11 cellular contexts compared by ENCODE assay signal in genomic region chr11:59199546-59200420, GRCh38. TPM values are rescaled to one million over a fixed set of nuclear protein-coding genes. Genes with fewer than 3 reads are reported as not detected.
DNase-seq lines count a peak whose midpoint lies in the region; ATAC-seq and TF ChIP-seq lines count a peak whose summit lies in the region.
"Had no signal": no experiment of that assay in that cellular context is flagged by ENCODE, and none has a peak within 500 bp of the region (broad histone marks: within the 10 kb centered on the region; RNA-seq: fewer than 3 reads in every experiment).

No MANE protein-coding gene starts in this region.

- H3K27me3 ChIP-seq in CD8-positive, alpha-beta T cell (ENCODE audit: insufficient read depth, low read length) = no peaks in the 10 kb centered on the region

- ATAC-seq in CD8-positive, alpha-beta T cell = peak; percentile 56
- ATAC-seq in GM19023 (IDR thresholded peaks at IDR 0.05; ENCODE audit: unreplicated experiment) (peak; percentile 68), HG03060 (IDR thresholded peaks at IDR 0.05; ENCODE audit: low read depth, unreplicated experiment) (peak; percentile 49)

- TF ChIP-seq CTCF in CD8-positive, alpha-beta T cell (IDR thresholded peaks at IDR 0.05) = no peak
- no peak for TF ChIP-seq CTCF in chondrocyte (IDR thresholded peaks at IDR 0.05)
- TF ChIP-seq CTCF in Calu3 (IDR thresholded peaks at IDR 0.05; ENCODE audit: unreplicated experiment) = no peak

- H3K9me3 ChIP-seq in CD8-positive, alpha-beta T cell (ENCODE audit: low read length) = no peaks in the 10 kb centered on the region
- H3K9me3 ChIP-seq: prostate gland had no signal

- no peak overlapping the region for H3K27ac Mint-ChIP-seq in CD8-positive, alpha-beta T cell
- H3K27ac Mint-ChIP-seq in chondrocyte (ENCODE audit: unreplicated experiment) (peak overlapping the region; percentile 74), Calu3 (ENCODE audit: unreplicated experiment) (no peak overlapping the region)

- no peaks in the 10 kb centered on the region for H3K9me3 Mint-ChIP-seq in CD8-positive, alpha-beta T cell
- no peaks in the 10 kb centered on the region for H3K9me3 Mint-ChIP-seq in chondrocyte (ENCODE audit: low read depth)
- no peaks in the 10 kb centered on the region for H3K9me3 Mint-ChIP-seq in Calu3 (ENCODE audit: low read depth, unreplicated experiment)

- peaks cover 6% of the 10 kb centered on the region for H3K4me1 Mint-ChIP-seq in CD8-positive, alpha-beta T cell (ENCODE audit: low read depth)
- H3K4me1 Mint-ChIP-seq in chondrocyte (ENCODE audit: low read depth) (peaks cover 41% of the 10 kb centered on the region), Calu3 (ENCODE audit: low read depth, unreplicated experiment) (peaks cover 8% of the 10 kb centered on the region)

- H3K4me1 ChIP-seq in CD8-positive, alpha-beta T cell (ENCODE audit: insufficient read depth, low read length) = no peaks in the 10 kb centered on the region
- H3K4me1 ChIP-seq: prostate gland had no signal

- no peaks in the 10 kb centered on the region for H3K27me3 Mint-ChIP-seq in CD8-positive, alpha-beta T cell (ENCODE audit: low read depth)
- peaks cover 3% of the 10 kb centered on the region for H3K27me3 Mint-ChIP-seq in chondrocyte (ENCODE audit: low read depth)
- H3K27me3 Mint-ChIP-seq in Calu3 (ENCODE audit: unreplicated experiment) = no peaks in the 10 kb centered on the region

- H3K4me3 Mint-ChIP-seq in CD8-positive, alpha-beta T cell = no peak overlapping the region
- no peak overlapping the region for H3K4me3 Mint-ChIP-seq in chondrocyte (ENCODE audit: unreplicated experiment)
- H3K4me3 Mint-ChIP-seq in Calu3 (ENCODE audit: low read depth, unreplicated experiment) = no peak overlapping the region

- POLR2A ChIA-PET in CD8-positive, alpha-beta T cell (lab: Charles Lee) = no interaction called here

- intact Hi-C loops in CD8-positive, alpha-beta T cell (cut with DNase I, micrococcal nuclease) = no loop called here
- intact Hi-C loops in Calu3 (cut with micrococcal nuclease; ENCODE audit: unreplicated experiment) = loop anchor here (2.0 kb wide), 1 partner anchor 13 kb away; no protein-coding TSS in a partner anchor

- CTCF ChIA-PET in CD8-positive, alpha-beta T cell (lab: Charles Lee) = interaction anchor here (0.6 to 2.3 kb wide), 3 partner anchors 14 to 293 kb away, joined by 3 to 13 read pairs (median 10); partner anchors contain the start of gene DTX4
- CTCF ChIA-PET in Calu3 (lab: Charles Lee) = interaction anchor here (1.2 kb wide), 1 partner anchor 28 kb away, joined by 3 read pairs; the partner anchor contains the start of gene DTX4

- H3K27ac ChIP-seq in CD8-positive, alpha-beta T cell (ENCODE audit: low read depth, low read length) = no peak overlapping the region
- H3K27ac ChIP-seq: prostate gland had no signal

- H3K36me3 ChIP-seq in CD8-positive, alpha-beta T cell (ENCODE audit: insufficient read depth, low read length) = no peaks in the 10 kb centered on the region
- H3K36me3 ChIP-seq: prostate gland had no signal

- no peak overlapping the region for H3K4me3 ChIP-seq in CD8-positive, alpha-beta T cell (ENCODE audit: low read depth, low read length)
- H3K4me3 ChIP-seq: prostate gland had no signal

- DNase-seq in CD8-positive, alpha-beta T cell = no peak
- DNase-seq in chondrocyte (ENCODE audit: low spot score) (no peak), RKO (ENCODE audit: low spot score) (no peak), Calu3 (no peak), NCI-H2196 treated with DMSO at 0.1 percent for 48 hours (lab: John Stamatoyannopoulos, UW; ENCODE audit: unreplicated experiment) (no peak), amniotic stem cell (lab: John Stamatoyannopoulos, UW) (no peak)
- DNase-seq: activated CD8-positive, alpha-beta memory T cell treated with anti-CD3 and anti-CD28 coated beads, Interleukin-2, amount 50 U/mL, for 4 hours; NCI-H1048 had no signal

- no peaks in the 10 kb centered on the region for H3K36me3 Mint-ChIP-seq in CD8-positive, alpha-beta T cell
- H3K36me3 Mint-ChIP-seq in chondrocyte (ENCODE audit: low read depth) (peaks cover 7% of the 10 kb centered on the region), Calu3 (ENCODE audit: insufficient read depth, unreplicated experiment) (peaks cover 29% of the 10 kb centered on the region)

- no TSS peak for BruUV-seq in Calu3 (replicated peaks; lab: Mats Ljungman, UMichigan)

RNA-seq across cellular contexts. Expression of gene MPEG1, which starts 12.9 kb away (rescaled TPM):
- total RNA-seq in CD8-positive, alpha-beta T cell = under 1 TPM; 0.64 to 0.65 TPM
- total RNA-seq in chondrocyte (not detected in 3 replicates), Calu3 (2022) (not detected in 2 replicates)

RNA-seq across cellular contexts. Expression of gene DTX4, which starts 27.9 kb away (rescaled TPM):
- under 1 TPM; 0.68 to 0.97 TPM for total RNA-seq in CD8-positive, alpha-beta T cell
- total RNA-seq in chondrocyte (3.1 to 4.4 TPM (median 3.4 TPM) in 3 replicates), Calu3 (2022) (56.7 and 65.8 TPM in 2 replicates)

RNA-seq across cellular contexts. Expression of gene FAM111A, which starts 57.1 kb away (rescaled TPM):
- total RNA-seq in CD8-positive, alpha-beta T cell = 10 to 100 TPM; 23.3 to 33.4 TPM
- total RNA-seq in chondrocyte (10.8 to 22.3 TPM (median 11.6 TPM) in 3 replicates), Calu3 (2022) (87.9 and 91.6 TPM in 2 replicates)

Comparison
In these comparisons a context has a peak if more than half of its experiments do, and no peak if none do; other contexts are left out.
1. RNA of gene DTX4, which starts 27.9 kb away (total RNA-seq): 56.7 to 65.8 TPM in Calu3; 3.1 to 4.4 TPM in chondrocyte and 0.68 to 0.97 TPM in CD8-positive, alpha-beta T cell; every median in the first group is over 10 times any median in the second.
2. Peak in every context shown above with its lines, with median percentiles within 50 percentile points of each other: ATAC-seq.